8 cellular contexts compared by ENCODE assay signal in the genomic region with DNA sequence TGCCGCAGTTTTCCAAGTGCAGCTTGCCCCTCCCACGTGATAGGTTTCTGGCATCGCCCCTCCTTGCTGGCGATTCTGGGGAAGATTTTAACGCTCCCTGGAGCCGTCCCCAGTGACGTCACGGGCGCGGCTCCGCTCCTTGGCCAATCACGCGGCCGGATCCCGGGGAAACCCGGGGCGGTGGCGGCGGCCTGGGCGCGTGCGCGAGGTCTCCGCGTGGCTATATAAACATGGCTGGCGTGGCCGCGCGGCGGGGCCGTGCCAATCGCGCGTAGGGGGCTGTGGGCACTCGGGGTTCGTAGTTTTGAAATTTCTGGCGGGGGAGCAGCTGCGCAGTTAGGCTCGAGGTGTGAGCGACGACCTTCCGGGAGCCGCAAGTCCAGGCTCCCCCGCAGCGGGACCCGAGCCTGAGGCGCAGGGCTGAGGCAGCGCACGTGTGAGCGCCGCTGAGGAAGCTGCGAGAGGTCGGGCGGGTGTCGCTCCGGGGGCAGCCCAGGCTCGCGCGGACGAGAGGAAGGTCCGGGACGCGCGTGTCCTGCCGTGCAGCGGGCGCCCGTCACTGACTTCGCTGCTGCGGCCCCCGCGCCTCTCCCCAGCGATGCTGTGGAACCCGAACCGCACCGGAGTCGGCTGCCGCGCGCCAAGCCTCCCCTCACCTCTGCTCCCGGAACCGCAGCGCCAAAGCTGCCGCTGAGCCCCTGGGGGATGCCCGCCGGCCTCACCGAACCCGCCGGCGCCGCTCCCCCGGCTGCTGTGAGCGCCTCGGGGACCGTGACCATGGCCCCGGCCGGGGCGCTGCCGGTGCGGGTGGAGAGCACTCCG. TPM values are rescaled to one million over a fixed set of nuclear protein-coding genes. Genes with fewer than 3 reads are reported as not detected.
A peak's percentile ranks its signal among the peaks of the same experiment; 100 is the strongest.
DNase-seq lines count a peak whose midpoint lies in the region; ATAC-seq and TF ChIP-seq lines count a peak whose summit lies in the region.

A gene with protein sequence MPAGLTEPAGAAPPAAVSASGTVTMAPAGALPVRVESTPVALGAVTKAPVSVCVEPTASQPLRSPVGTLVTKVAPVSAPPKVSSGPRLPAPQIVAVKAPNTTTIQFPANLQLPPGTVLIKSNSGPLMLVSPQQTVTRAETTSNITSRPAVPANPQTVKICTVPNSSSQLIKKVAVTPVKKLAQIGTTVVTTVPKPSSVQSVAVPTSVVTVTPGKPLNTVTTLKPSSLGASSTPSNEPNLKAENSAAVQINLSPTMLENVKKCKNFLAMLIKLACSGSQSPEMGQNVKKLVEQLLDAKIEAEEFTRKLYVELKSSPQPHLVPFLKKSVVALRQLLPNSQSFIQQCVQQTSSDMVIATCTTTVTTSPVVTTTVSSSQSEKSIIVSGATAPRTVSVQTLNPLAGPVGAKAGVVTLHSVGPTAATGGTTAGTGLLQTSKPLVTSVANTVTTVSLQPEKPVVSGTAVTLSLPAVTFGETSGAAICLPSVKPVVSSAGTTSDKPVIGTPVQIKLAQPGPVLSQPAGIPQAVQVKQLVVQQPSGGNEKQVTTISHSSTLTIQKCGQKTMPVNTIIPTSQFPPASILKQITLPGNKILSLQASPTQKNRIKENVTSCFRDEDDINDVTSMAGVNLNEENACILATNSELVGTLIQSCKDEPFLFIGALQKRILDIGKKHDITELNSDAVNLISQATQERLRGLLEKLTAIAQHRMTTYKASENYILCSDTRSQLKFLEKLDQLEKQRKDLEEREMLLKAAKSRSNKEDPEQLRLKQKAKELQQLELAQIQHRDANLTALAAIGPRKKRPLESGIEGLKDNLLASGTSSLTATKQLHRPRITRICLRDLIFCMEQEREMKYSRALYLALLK (plus strand): TSS at position 217 of the 822 bp plus-strand sequence. CDS start 489 bp downstream, at position 706.

- ATAC-seq in GM18867 (IDR thresholded peaks at IDR 0.05; ENCODE audit: unreplicated experiment), result peak; percentile 86
- ATAC-seq in HG03097 (IDR thresholded peaks at IDR 0.05; ENCODE audit: low FRiP score, unreplicated experiment), result peak; percentile 89

- peak within 1 kb of the TSS; percentile 80 to 99 (median 93) for H3K4me3 ChIP-seq in breast epithelium
- H3K4me3 ChIP-seq in iPS-20b (ENCODE audit: low read length), result peak within 1 kb of the TSS; percentile 87
- peak within 1 kb of the TSS; percentile 77 to 97 (median 88) for H3K4me3 ChIP-seq in skin epidermis

- no peaks in the 10 kb centered on the region for H3K27me3 ChIP-seq in breast epithelium
- peaks cover 14% of the 10 kb centered on the region for H3K27me3 ChIP-seq in iPS-20b (ENCODE audit: insufficient read depth, low read length)

- TF ChIP-seq CTCF in VCaP (conservative IDR thresholded peaks at IDR 0.05), result no peak
- no peak for TF ChIP-seq CTCF in breast epithelium (IDR thresholded peaks at IDR 0.05)

- intact Hi-C loops in breast epithelium (cut with DNase I; ENCODE audit: low total_unique reads), result no loop called here

- H3K27ac ChIP-seq in VCaP (peak within 1 kb of the TSS; percentile 82), breast epithelium (peak within 1 kb of the TSS; percentile 80 to 83), iPS-20b (ENCODE audit: low read length) (no peak within 1 kb of the TSS), skin epidermis (peak within 1 kb of the TSS; percentile 65 to 89 (median 83))

- DNase-seq in ACHN, result peak; percentile 92
- DNase-seq in NCI-H2196 treated with DMSO at 0.1 percent for 48 hours (lab: John Stamatoyannopoulos, UW; ENCODE audit: unreplicated experiment), result peak; percentile 67
- DNase-seq in breast epithelium (ENCODE audit: low spot score in 2 of 2), result peak; percentile 92

- in situ Hi-C loops in ACHN (cut with HindIII; ENCODE audit: low pct_ligation_motif_present, low pct_unique_long_range_greater_than_20kb, low sequenced_read_pairs), result no loop called here

- H3K9ac ChIP-seq in iPS-20b (ENCODE audit: low read depth, low read length), result peak within 1 kb of the TSS; percentile 76

- no peaks in the 10 kb centered on the region for H3K9me3 ChIP-seq in breast epithelium
- H3K9me3 ChIP-seq in iPS-20b (ENCODE audit: insufficient read depth, low read depth, low read length), result no peaks in the 10 kb centered on the region

- no peaks in the 10 kb centered on the region for H3K4me1 ChIP-seq in breast epithelium
- H3K4me1 ChIP-seq in iPS-20b (ENCODE audit: insufficient read depth, low read length), result peaks cover 11% of the 10 kb centered on the region; the same call in 1 of the 2 replicates

- H3K36me3 ChIP-seq in breast epithelium, result no peaks in the 10 kb centered on the region
- no peaks in the 10 kb centered on the region for H3K36me3 ChIP-seq in iPS-20b (ENCODE audit: insufficient read depth, low read depth, low read length)

- no peak for TF ChIP-seq POLR2A in breast epithelium (IDR thresholded peaks at IDR 0.05)

RNA-seq across cellular contexts. Expression of the gene that starts here (rescaled TPM):
- 10 to 100 TPM; 13.6 to 16.8 (median 14.1) TPM for total RNA-seq in breast epithelium
